ENCODE assay signal across 24 cellular contexts in the genomic region with DNA sequence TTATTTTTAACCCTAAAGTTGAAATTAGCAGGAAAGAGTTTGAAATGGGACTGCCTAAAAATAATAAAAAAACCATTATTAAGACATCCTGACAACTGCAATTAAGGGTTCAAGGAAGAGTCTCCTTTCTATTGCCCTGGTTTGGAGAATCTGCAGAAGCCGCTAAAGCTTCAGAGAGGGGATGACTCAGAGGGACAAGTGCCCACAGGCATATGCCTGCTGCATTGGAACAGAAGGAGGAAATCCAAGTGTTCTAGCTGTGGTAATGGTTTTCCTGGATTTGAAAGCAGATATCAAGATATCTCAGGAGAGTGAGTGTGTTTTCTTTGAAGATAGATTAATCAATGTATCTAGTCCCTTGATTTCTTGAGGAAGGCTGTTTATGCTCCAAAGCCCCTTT.
DNase-seq lines count a peak whose midpoint lies in the region; ATAC-seq, FAIRE-seq and TF ChIP-seq lines count a peak whose summit lies in the region.
"Had no signal": no experiment of that assay in that cellular context is flagged by ENCODE, and none has a peak within 500 bp of the region (broad histone marks: within the 10 kb centered on the region; RNA-seq: fewer than 3 reads in every experiment).

No MANE protein-coding gene starts in this region.

- H3K36me3 ChIP-seq in astrocyte (ENCODE audit: insufficient read depth, low read length) (no peaks in the 10 kb centered on the region), suprapubic skin (no peaks in the 10 kb centered on the region)
- H3K36me3 ChIP-seq: thyroid gland had no signal

- DNase-seq in DMS53 (lab: John Stamatoyannopoulos, UW): peak; percentile 43
- DNase-seq in HPDE6-E6E7 (ENCODE audit: extremely low spot score): peak; percentile 32
- peak; percentile 37 for DNase-seq in astrocyte (ENCODE audit: low read depth)
- peak; percentile 78 for DNase-seq in islet precursor cell
- no peak for DNase-seq in AG08396 (ENCODE audit: low spot score)
- no peak for DNase-seq in NCI-H748 (lab: John Stamatoyannopoulos, UW; ENCODE audit: unreplicated experiment)
- DNase-seq in suprapubic skin (ENCODE audit: low spot score in 2 of 2): no peak
- DNase-seq: activated CD4-positive, CD25-positive, alpha-beta regulatory T cell treated with anti-CD3 and anti-CD28 coated beads, Interleukin-2, amount 50 U/mL, for 72 hours; activated CD8-positive, alpha-beta T cell treated with anti-CD3 and anti-CD28 coated beads for 36 hours; activated naive CD4-positive, alpha-beta T cell treated with Interleukin-2 at 50 U/mL for 16 hours; activated T-cell treated with anti-CD3 and anti-CD28 coated beads, Interleukin-2, amount 50 U/mL, for 24 hours; CD4-positive, alpha-beta T cell; NCI-H1417 treated with DMSO at 0.1 percent for 48 hours; NCI-H2107; NCI-H446 treated with DMSO at 0.1 percent for 48 hours; small intestine; stimulated activated CD4-positive, alpha-beta T cell treated with anti-CD3 and anti-CD28 coated beads, Interleukin-2, amount 100 ng/mL, for 48 hours; stimulated activated naive CD4-positive, alpha-beta T cell; T1000; thyroid gland had no signal

- 38% methylated on average over 1 of the region's 1 CpG for WGBS in suprapubic skin

- no peak for ATAC-seq in HG03159 (IDR thresholded peaks at IDR 0.05; ENCODE audit: unreplicated experiment)
- ATAC-seq: activated CD8-positive, alpha-beta T cell treated with anti-CD3 and anti-CD28 coated beads for 36 hours; GM12878 had no signal

- H2AFZ ChIP-seq in astrocyte (ENCODE audit: low read depth, low read length): no peak overlapping the region

- no peaks in the 10 kb centered on the region for H3K36me3 Mint-ChIP-seq in astrocyte (ENCODE audit: low read depth, unreplicated experiment)

- H4K20me1 ChIP-seq in astrocyte (ENCODE audit: insufficient read depth, low read length): no peaks in the 10 kb centered on the region

- H3K9me3 ChIP-seq in astrocyte (ENCODE audit: insufficient read depth, low read depth, low read length) (no peaks in the 10 kb centered on the region), suprapubic skin (no peaks in the 10 kb centered on the region)
- H3K9me3 ChIP-seq: thyroid gland had no signal

- no peak overlapping the region for H3K27ac Mint-ChIP-seq in astrocyte (ENCODE audit: unreplicated experiment)
- H3K27ac Mint-ChIP-seq: activated CD8-positive, alpha-beta T cell treated with anti-CD3 and anti-CD28 coated beads for 36 hours; activated T-cell treated with anti-CD3 and anti-CD28 coated beads, Interleukin-2, amount 50 U/mL, for 24 hours; CD4-positive, alpha-beta T cell had no signal

- no peak for TF ChIP-seq EP300 in suprapubic skin (IDR thresholded peaks at IDR 0.05)

- H3K27ac ChIP-seq in astrocyte (ENCODE audit: low read depth, low read length) (no peak overlapping the region), suprapubic skin (no peak overlapping the region)
- H3K27ac ChIP-seq: thyroid gland had no signal

- no peaks in the 10 kb centered on the region for H3K4me1 ChIP-seq in astrocyte (ENCODE audit: insufficient read depth, low read length)
- H3K4me1 ChIP-seq in suprapubic skin: no peaks in the 10 kb centered on the region
- H3K4me1 ChIP-seq: thyroid gland had no signal

- no peaks in the 10 kb centered on the region for H3K79me2 ChIP-seq in astrocyte (ENCODE audit: insufficient read depth, low read length)

- H3K9me3 Mint-ChIP-seq in astrocyte (ENCODE audit: unreplicated experiment): no peaks in the 10 kb centered on the region
- H3K9me3 Mint-ChIP-seq: activated CD8-positive, alpha-beta T cell treated with anti-CD3 and anti-CD28 coated beads for 36 hours; activated T-cell treated with anti-CD3 and anti-CD28 coated beads, Interleukin-2, amount 50 U/mL, for 24 hours; CD4-positive, alpha-beta T cell had no signal

- TF ChIP-seq POLR2A in suprapubic skin (IDR thresholded peaks at IDR 0.05): no peak

- peaks cover 12% of the 10 kb centered on the region for H3K27me3 Mint-ChIP-seq in astrocyte (ENCODE audit: low read depth, unreplicated experiment)

- no peak overlapping the region for H3K4me3 ChIP-seq in astrocyte (ENCODE audit: insufficient read depth, low read depth, low read length)
- no peak overlapping the region for H3K4me3 ChIP-seq in suprapubic skin
- H3K4me3 ChIP-seq: dorsolateral prefrontal cortex, GM12878, thyroid gland had no signal

- no peaks in the 10 kb centered on the region for H3K4me1 Mint-ChIP-seq in astrocyte (ENCODE audit: low read depth, unreplicated experiment)
- H3K4me1 Mint-ChIP-seq: central memory CD8-positive, alpha-beta T cell had no signal

- no peak for FAIRE-seq in astrocyte (lab: Jason Lieb, UNC)
- FAIRE-seq: GM12878, small intestine had no signal

- no peak overlapping the region for H3K4me3 Mint-ChIP-seq in astrocyte (ENCODE audit: unreplicated experiment)
- H3K4me3 Mint-ChIP-seq: activated CD8-positive, alpha-beta T cell treated with anti-CD3 and anti-CD28 coated beads for 36 hours; activated T-cell treated with anti-CD3 and anti-CD28 coated beads, Interleukin-2, amount 50 U/mL, for 24 hours; CD4-positive, alpha-beta T cell; central memory CD8-positive, alpha-beta T cell had no signal

- no peak overlapping the region for H3K9ac ChIP-seq in astrocyte (ENCODE audit: low read length)

- no peaks in the 10 kb centered on the region for H3K27me3 ChIP-seq in astrocyte (ENCODE audit: insufficient read depth, low read length)
- H3K27me3 ChIP-seq in suprapubic skin: no peaks in the 10 kb centered on the region
- H3K27me3 ChIP-seq: dorsolateral prefrontal cortex, thyroid gland had no signal

- H3K4me2 ChIP-seq in astrocyte (ENCODE audit: low read length): no peak overlapping the region

- TF ChIP-seq CTCF in astrocyte (IDR thresholded peaks at IDR 0.05; ENCODE audit: insufficient read depth, low read depth, low read length): no peak
- TF ChIP-seq CTCF in suprapubic skin (IDR thresholded peaks at IDR 0.05): no peak

Comparison
In these comparisons a context has a peak if more than half of its experiments do, and no peak if none do; other contexts are left out.
1. DNase-seq: peak in DMS53 (single experiment), HPDE6-E6E7 (single experiment), astrocyte (single experiment) and islet precursor cell (single experiment); none in AG08396 (single experiment), NCI-H748 (single experiment) and suprapubic skin (0 of 2).